ENCODE assay signal across 10 cellular contexts in the genomic region with DNA sequence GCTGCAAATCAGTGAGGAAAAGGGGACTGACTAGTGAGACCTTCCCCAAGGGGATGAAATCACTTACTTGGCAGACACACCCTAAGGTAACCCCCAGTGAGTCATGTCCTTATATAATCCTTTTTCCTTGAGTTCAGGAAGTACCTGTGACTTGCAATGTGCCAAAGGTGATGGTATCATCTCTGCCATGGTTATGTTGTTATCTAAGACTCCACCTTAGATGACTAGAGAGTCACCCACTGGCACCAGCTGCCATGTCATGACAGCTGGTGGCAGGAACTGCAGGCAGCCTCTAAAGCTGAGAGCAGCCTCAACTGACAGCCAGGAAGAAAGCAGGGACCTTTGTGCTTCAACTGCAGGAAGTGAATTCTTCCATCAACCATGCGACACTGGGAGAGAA. TPM values are rescaled to one million over a fixed set of nuclear protein-coding genes. Genes with fewer than 3 reads are reported as not detected.
DNase-seq lines count a peak whose midpoint lies in the region; ATAC-seq and TF ChIP-seq lines count a peak whose summit lies in the region.
"Had no signal": no experiment of that assay in that cellular context is flagged by ENCODE, and none has a peak within 500 bp of the region (broad histone marks: within the 10 kb centered on the region; RNA-seq: fewer than 3 reads in every experiment).

No MANE protein-coding gene starts in this region.

- H3K9me3 Mint-ChIP-seq in CD8-positive, alpha-beta T cell: no peaks in the 10 kb centered on the region
- H3K9me3 Mint-ChIP-seq in activated CD8-positive, alpha-beta T cell treated with anti-CD3 and anti-CD28 coated beads for 36 hours: no peaks in the 10 kb centered on the region
- no peaks in the 10 kb centered on the region for H3K9me3 Mint-ChIP-seq in endodermal cell

- WGBS in endodermal cell (ENCODE audit: insufficient coverage in 1 of 2, insufficient read length in 1 of 2), 2 experiments: 93 to 100% methylated on average over 1 of the region's 1 CpG

- TF ChIP-seq CTCF in CD8-positive, alpha-beta T cell (IDR thresholded peaks at IDR 0.05): no peak
- TF ChIP-seq CTCF in activated CD8-positive, alpha-beta T cell treated with anti-CD3 and anti-CD28 coated beads for 36 hours (IDR thresholded peaks at IDR 0.05): no peak
- TF ChIP-seq CTCF in lower lobe of right lung (IDR thresholded peaks at IDR 0.05): no peak
- TF ChIP-seq CTCF in endodermal cell (conservative IDR thresholded peaks at IDR 0.05): no peak

- peaks cover 66% of the 10 kb centered on the region for H3K4me1 Mint-ChIP-seq in CD8-positive, alpha-beta T cell (ENCODE audit: low read depth)
- peaks cover 52% of the 10 kb centered on the region for H3K4me1 Mint-ChIP-seq in activated CD8-positive, alpha-beta T cell treated with anti-CD3 and anti-CD28 coated beads for 36 hours (ENCODE audit: low read depth)
- peaks cover 5% of the 10 kb centered on the region for H3K4me1 Mint-ChIP-seq in endodermal cell

- CTCF ChIA-PET in CD8-positive, alpha-beta T cell (lab: Charles Lee): interaction anchor here (1.3 to 2.4 kb wide), 4 partner anchors 13 to 75 kb away, joined by 4 to 10 read pairs (median 4); no protein-coding TSS in a partner anchor
- CTCF ChIA-PET in activated CD8-positive, alpha-beta T cell treated with anti-CD3 and anti-CD28 coated beads for 36 hours (lab: Charles Lee): interaction anchor here (1.1 to 3.4 kb wide), 3 partner anchors 15 to 51 kb away, joined by 3 to 16 read pairs (median 5); a partner anchor contains a TSS

- peaks cover 44% of the 10 kb centered on the region for H3K4me1 ChIP-seq in CD8-positive, alpha-beta T cell (ENCODE audit: insufficient read depth, low read length)
- H3K4me1 ChIP-seq in lower lobe of right lung: no peaks in the 10 kb centered on the region
- no peaks in the 10 kb centered on the region for H3K4me1 ChIP-seq in endodermal cell (ENCODE audit: control insufficient read depth, insufficient read depth, low read length)

- peaks cover 25% of the 10 kb centered on the region for H3K36me3 Mint-ChIP-seq in CD8-positive, alpha-beta T cell
- H3K36me3 Mint-ChIP-seq in activated CD8-positive, alpha-beta T cell treated with anti-CD3 and anti-CD28 coated beads for 36 hours (ENCODE audit: low read depth): peaks cover 19% of the 10 kb centered on the region
- no peaks in the 10 kb centered on the region for H3K36me3 Mint-ChIP-seq in endodermal cell (ENCODE audit: low read depth)

- no peaks in the 10 kb centered on the region for H3K9me3 ChIP-seq in CD8-positive, alpha-beta T cell (ENCODE audit: low read length)
- H3K9me3 ChIP-seq in lower lobe of right lung: no peaks in the 10 kb centered on the region
- H3K9me3 ChIP-seq in endodermal cell (ENCODE audit: control insufficient read depth, low read length): no peaks in the 10 kb centered on the region

- peak overlapping the region; percentile 9 for H3K27ac ChIP-seq in CD8-positive, alpha-beta T cell (ENCODE audit: low read depth, low read length)
- H3K27ac ChIP-seq in lower lobe of right lung (no peak overlapping the region), endodermal cell (ENCODE audit: low read depth, low read length) (no peak overlapping the region)
- H3K27ac ChIP-seq: WERI-Rb-1 had no signal

- no peaks in the 10 kb centered on the region for H3K27me3 ChIP-seq in CD8-positive, alpha-beta T cell (ENCODE audit: insufficient read depth, low read length)
- H3K27me3 ChIP-seq in lower lobe of right lung (ENCODE audit: low read depth) (no peaks in the 10 kb centered on the region), endodermal cell (ENCODE audit: control insufficient read depth, insufficient read depth, low read length, poor library complexity, severe bottlenecking) (no peaks in the 10 kb centered on the region)

- H3K27ac Mint-ChIP-seq in CD8-positive, alpha-beta T cell: peak overlapping the region; percentile 94
- H3K27ac Mint-ChIP-seq in activated CD8-positive, alpha-beta T cell treated with anti-CD3 and anti-CD28 coated beads for 36 hours: peak overlapping the region; percentile 83
- no peak overlapping the region for H3K27ac Mint-ChIP-seq in endodermal cell

- no peak overlapping the region for H3K9ac ChIP-seq in endodermal cell (ENCODE audit: extremely low read depth, low read length, poor library complexity, severe bottlenecking)

- DNase-seq in CD8-positive, alpha-beta T cell: peak in 5 of 7 experiments; percentile 39 to 79 (median 59)
- DNase-seq in LHCN-M2 (ENCODE audit: low read depth) (peak; percentile 25), lower lobe of right lung (no peak), GF-D8 (lab: John Stamatoyannopoulos, UW) (no peak), NCI-H1930 (lab: John Stamatoyannopoulos, UW) (no peak), endodermal cell (no peak)
- peak; percentile 66 for DNase-seq in activated CD8-positive, alpha-beta T cell treated with anti-CD3 and anti-CD28 coated beads for 36 hours
- DNase-seq: midbrain, WERI-Rb-1 had no signal

- ATAC-seq in CD8-positive, alpha-beta T cell: peak; percentile 86
- ATAC-seq in activated CD8-positive, alpha-beta T cell treated with anti-CD3 and anti-CD28 coated beads for 36 hours: peak; percentile 75
- ATAC-seq in lower lobe of right lung (peak; percentile 26 to 42), HG02973 (IDR thresholded peaks at IDR 0.05; ENCODE audit: unreplicated experiment) (no peak)

- no peaks in the 10 kb centered on the region for H3K36me3 ChIP-seq in CD8-positive, alpha-beta T cell (ENCODE audit: insufficient read depth, low read length)
- H3K36me3 ChIP-seq in lower lobe of right lung (no peaks in the 10 kb centered on the region), endodermal cell (ENCODE audit: control insufficient read depth, insufficient read depth, low read length) (no peaks in the 10 kb centered on the region)
- H3K36me3 ChIP-seq: WERI-Rb-1 had no signal

- POLR2A ChIA-PET in CD8-positive, alpha-beta T cell (lab: Charles Lee): interaction anchor here (0.5 to 1.6 kb wide), 3 partner anchors 15 to 16 kb away, joined by 3 to 5 read pairs (median 5); no protein-coding TSS in a partner anchor
- POLR2A ChIA-PET in activated CD8-positive, alpha-beta T cell treated with anti-CD3 and anti-CD28 coated beads for 36 hours (lab: Charles Lee): interaction anchor here (1.0 to 2.2 kb wide), 4 partner anchors 12 to 74 kb away, joined by 3 to 5 read pairs (median 4); a partner anchor contains a TSS

- intact Hi-C loops in CD8-positive, alpha-beta T cell (cut with DNase I, micrococcal nuclease): loop anchor here (1.0 kb wide), 2 partner anchors 8 to 12 kb away; a partner anchor contains a TSS
- intact Hi-C loops in activated CD8-positive, alpha-beta T cell treated with anti-CD3 and anti-CD28 coated beads for 36 hours (cut with micrococcal nuclease): no loop called here
- intact Hi-C loops in lower lobe of right lung (cut with DNase I): no loop called here

- H3K27me3 Mint-ChIP-seq in CD8-positive, alpha-beta T cell (ENCODE audit: low read depth): no peaks in the 10 kb centered on the region
- H3K27me3 Mint-ChIP-seq in activated CD8-positive, alpha-beta T cell treated with anti-CD3 and anti-CD28 coated beads for 36 hours: no peaks in the 10 kb centered on the region
- H3K27me3 Mint-ChIP-seq in endodermal cell (ENCODE audit: insufficient read depth): no peaks in the 10 kb centered on the region

- H3K4me3 Mint-ChIP-seq in CD8-positive, alpha-beta T cell: peak overlapping the region; percentile 57
- no peak overlapping the region for H3K4me3 Mint-ChIP-seq in activated CD8-positive, alpha-beta T cell treated with anti-CD3 and anti-CD28 coated beads for 36 hours
- no peak overlapping the region for H3K4me3 Mint-ChIP-seq in endodermal cell

- no peak overlapping the region for H3K4me3 ChIP-seq in CD8-positive, alpha-beta T cell (ENCODE audit: low read depth, low read length)
- H3K4me3 ChIP-seq in lower lobe of right lung (no peak overlapping the region), endodermal cell (ENCODE audit: low read length) (no peak overlapping the region)

RNA-seq across cellular contexts. Expression of a gene that starts 12.5 kb away (rescaled TPM):
- total RNA-seq in CD8-positive, alpha-beta T cell: 10 to 100 TPM; 44.4 to 48.8 TPM
- total RNA-seq in LHCN-M2 (2014; rRNA removed) (0.69 and 1.1 TPM in 2 replicates), lower lobe of right lung (3.7 TPM), endodermal cell (1 to 10 TPM; 4.1 to 8.6 TPM)
- 1.5 TPM for polyA plus RNA-seq in LHCN-M2 (2012)
- total RNA-seq in activated CD8-positive, alpha-beta T cell treated with anti-CD3 and anti-CD28 coated beads for 36 hours: 10 to 100 TPM; 13.8 to 15.6 TPM
- polyA plus RNA-seq in endodermal cell (2013, experiment 1 of 2): 11.8 TPM
- polyA plus RNA-seq in endodermal cell (2013, experiment 2 of 2): 12.8 TPM

RNA-seq across cellular contexts. Expression of a gene that starts 22.0 kb away (rescaled TPM):
- 10 to 100 TPM; 63.8 to 67.4 TPM for total RNA-seq in CD8-positive, alpha-beta T cell
- total RNA-seq in LHCN-M2 (2014; rRNA removed) (0.52 and 1.4 TPM in 2 replicates), lower lobe of right lung (40.3 TPM), endodermal cell (10 to 100 TPM; 60.4 to 81.7 TPM)
- 1.8 TPM for polyA plus RNA-seq in LHCN-M2 (2012)
- total RNA-seq in activated CD8-positive, alpha-beta T cell treated with anti-CD3 and anti-CD28 coated beads for 36 hours: 10 to 100 TPM; 26.6 to 28.2 TPM
- 111 TPM for polyA plus RNA-seq in endodermal cell (2013, experiment 1 of 2)
- polyA plus RNA-seq in endodermal cell (2013, experiment 2 of 2): 102 TPM

RNA-seq across cellular contexts. Expression of a gene that starts 37.4 kb away (rescaled TPM):
- 10 to 100 TPM; 82.7 to 85.7 TPM for total RNA-seq in CD8-positive, alpha-beta T cell
- total RNA-seq in LHCN-M2 (2014; rRNA removed): 5.6 and 9.5 TPM in 2 replicates
- polyA plus RNA-seq in LHCN-M2 (2012): 9.9 TPM
- 10 to 100 TPM; 57.3 to 59.9 TPM for total RNA-seq in activated CD8-positive, alpha-beta T cell treated with anti-CD3 and anti-CD28 coated beads for 36 hours
- total RNA-seq in lower lobe of right lung: 54.4 TPM
- total RNA-seq in endodermal cell: 10 to 100 TPM; 16.5 to 18.7 TPM
- polyA plus RNA-seq in endodermal cell (2013, experiment 1 of 2): 22.7 TPM
- polyA plus RNA-seq in endodermal cell (2013, experiment 2 of 2): 24.9 TPM

RNA-seq across cellular contexts. Expression of a gene that starts 57.5 kb away (rescaled TPM):
- 10 to 100 TPM; 79.4 to 87.9 TPM for total RNA-seq in CD8-positive, alpha-beta T cell
- total RNA-seq in LHCN-M2 (2014; rRNA removed) (106 and 133 TPM in 2 replicates), lower lobe of right lung (71.9 TPM), endodermal cell (10 to 100 TPM; 77.0 to 79.8 TPM)
- polyA plus RNA-seq in LHCN-M2 (2012): 27.0 TPM
- total RNA-seq in activated CD8-positive, alpha-beta T cell treated with anti-CD3 and anti-CD28 coated beads for 36 hours: 10 to 100 TPM; 52.4 to 53.1 TPM
- 41.2 TPM for polyA plus RNA-seq in endodermal cell (2013, experiment 1 of 2)
- polyA plus RNA-seq in endodermal cell (2013, experiment 2 of 2): 37.0 TPM

Comparison
In these comparisons a context has a peak if more than half of its experiments do, and no peak if none do; other contexts are left out.
1. DNase-seq: peak in CD8-positive, alpha-beta T cell (5 of 7), LHCN-M2 (single experiment) and activated CD8-positive, alpha-beta T cell treated with anti-CD3 and anti-CD28 coated beads for 36 hours (single experiment); none in lower lobe of right lung (single experiment), GF-D8 (single experiment), NCI-H1930 (0 of 2) and endodermal cell (single experiment).
2. RNA of a gene that starts 22.0 kb away (total RNA-seq): 60.4 to 81.7 TPM in endodermal cell, 63.8 to 67.4 TPM in CD8-positive, alpha-beta T cell, 40.3 TPM in lower lobe of right lung (single experiment) and 26.6 to 28.2 TPM in activated CD8-positive, alpha-beta T cell treated with anti-CD3 and anti-CD28 coated beads for 36 hours; 0.52 to 1.4 TPM in LHCN-M2; every median in the first group is over 10 times any median in the second.
3. intact Hi-C loops: an anchor here in CD8-positive, alpha-beta T cell (1.0 kb wide); none called in activated CD8-positive, alpha-beta T cell treated with anti-CD3 and anti-CD28 coated beads for 36 hours and lower lobe of right lung.